10 cellular contexts compared by ENCODE assay signal in genomic region chr3:30751610-30752299, GRCh38.
DNase-seq lines count a peak whose midpoint lies in the region; ATAC-seq and TF ChIP-seq lines count a peak whose summit lies in the region.
"Had no signal": no experiment of that assay in that cellular context is flagged by ENCODE, and none has a peak within 500 bp of the region (broad histone marks: within the 10 kb centered on the region; RNA-seq: fewer than 3 reads in every experiment).

No MANE protein-coding gene starts in this region.

- peaks cover 3 to 9% of the 10 kb centered on the region in 2 donors for H3K27me3 Mint-ChIP-seq in CD8-positive, alpha-beta memory T cell
- no peaks in the 10 kb centered on the region for H3K27me3 Mint-ChIP-seq in activated T-cell treated with anti-CD3 and anti-CD28 coated beads, Interleukin-2, amount 50 U/mL, for 72 hours (ENCODE audit: low read depth)

- POLR2A ChIA-PET in CD8-positive, alpha-beta memory T cell (lab: Charles Lee): no interaction called here

- no peaks in the 10 kb centered on the region for H3K36me3 ChIP-seq in CD8-positive, alpha-beta memory T cell (ENCODE audit: insufficient read depth, low read length)
- H3K36me3 ChIP-seq in heart left ventricle: no peaks in the 10 kb centered on the region
- H3K36me3 ChIP-seq in suprapubic skin: no peaks in the 10 kb centered on the region
- no peaks in the 10 kb centered on the region for H3K36me3 ChIP-seq in Peyer's patch

- whole genome bisulfite sequencing in heart left ventricle, 4 donors: 57 to 60% (median 60%) methylated on average over 11 of the region's 11 CpGs
- 72% methylated on average over 11 of the region's 11 CpGs for WGBS in suprapubic skin

- H3K4me1 Mint-ChIP-seq in CD8-positive, alpha-beta memory T cell: peaks cover 0 to 5% (median 4%) of the 10 kb centered on the region in 3 donors
- peaks cover 48% of the 10 kb centered on the region for H3K4me1 Mint-ChIP-seq in activated T-cell treated with anti-CD3 and anti-CD28 coated beads, Interleukin-2, amount 50 U/mL, for 72 hours (ENCODE audit: low read depth)

- no peaks in the 10 kb centered on the region for H3K9me3 Mint-ChIP-seq in CD8-positive, alpha-beta memory T cell
- H3K9me3 Mint-ChIP-seq in activated T-cell treated with anti-CD3 and anti-CD28 coated beads, Interleukin-2, amount 50 U/mL, for 72 hours: no peaks in the 10 kb centered on the region

- DNase-seq in CD8-positive, alpha-beta memory T cell: peak in 4 of 5 donors; percentile 2 to 62 (median 38)
- DNase-seq in NCI-H526 treated with DMSO at 0.1 percent for 48 hours (lab: John Stamatoyannopoulos, UW) (peak; percentile 23), heart left ventricle (peak in 4 of 5 donors; percentile 18 to 57 (median 32)), suprapubic skin (ENCODE audit: low spot score in 2 of 2) (no peak), Peyer's patch (no peak)
- peak; percentile 62 to 70 for DNase-seq in activated T-cell treated with anti-CD3 and anti-CD28 coated beads, Interleukin-2, amount 50 U/mL, for 72 hours
- peak; percentile 51 for DNase-seq in stimulated activated CD4-positive, alpha-beta T cell treated with anti-CD3 and anti-CD28 coated beads, Interleukin-2, amount 100 ng/mL, for 4 hours (ENCODE audit: low read depth)

- ATAC-seq in GM21529 (IDR thresholded peaks at IDR 0.05; ENCODE audit: unreplicated experiment) (peak; percentile 78), heart left ventricle (peak in 3 of 4 donors; percentile 39 to 57 (median 53))
- peak; percentile 70 to 81 for ATAC-seq in activated T-cell treated with anti-CD3 and anti-CD28 coated beads, Interleukin-2, amount 50 U/mL, for 72 hours (replicated peaks in 1 of 2)

- no peaks in the 10 kb centered on the region for H3K36me3 Mint-ChIP-seq in CD8-positive, alpha-beta memory T cell
- no peaks in the 10 kb centered on the region for H3K36me3 Mint-ChIP-seq in activated T-cell treated with anti-CD3 and anti-CD28 coated beads, Interleukin-2, amount 50 U/mL, for 72 hours (ENCODE audit: insufficient read depth in 2 of 2)

- intact Hi-C loops in heart left ventricle (cut with DNase I): loop anchor here in 7 of 10 donors (2.0 to 5.0 kb wide), 3 partner anchors 554 to 709 kb away; no protein-coding TSS in a partner anchor

- no peaks in the 10 kb centered on the region for H3K4me1 ChIP-seq in CD8-positive, alpha-beta memory T cell (ENCODE audit: insufficient read depth, low read length)
- H3K4me1 ChIP-seq in heart left ventricle (peaks cover 0 to 26% (median 0%) of the 10 kb centered on the region in 12 donors), suprapubic skin (peaks cover 22% of the 10 kb centered on the region), Peyer's patch (no peaks in the 10 kb centered on the region)

- no peak for TF ChIP-seq POLR2A in heart left ventricle (IDR thresholded peaks at IDR 0.05)
- TF ChIP-seq POLR2A in suprapubic skin (IDR thresholded peaks at IDR 0.05): no peak
- no peak for TF ChIP-seq POLR2A in Peyer's patch (IDR thresholded peaks at IDR 0.05)

- H3K27me3 ChIP-seq in CD8-positive, alpha-beta memory T cell (ENCODE audit: insufficient read depth, low read length, poor library complexity, severe bottlenecking): no peaks in the 10 kb centered on the region
- no peaks in the 10 kb centered on the region for H3K27me3 ChIP-seq in heart left ventricle
- H3K27me3 ChIP-seq in suprapubic skin: no peaks in the 10 kb centered on the region
- no peaks in the 10 kb centered on the region for H3K27me3 ChIP-seq in Peyer's patch

- no peaks in the 10 kb centered on the region for H3K9me3 ChIP-seq in CD8-positive, alpha-beta memory T cell (ENCODE audit: low read length)
- H3K9me3 ChIP-seq in heart left ventricle (no peaks in the 10 kb centered on the region), suprapubic skin (no peaks in the 10 kb centered on the region), Peyer's patch (no peaks in the 10 kb centered on the region)

- no peak overlapping the region for H3K4me3 ChIP-seq in CD8-positive, alpha-beta memory T cell (ENCODE audit: low read length)
- no peak overlapping the region for H3K4me3 ChIP-seq in heart left ventricle
- H3K4me3 ChIP-seq in suprapubic skin: no peak overlapping the region
- H3K4me3 ChIP-seq in Peyer's patch: no peak overlapping the region
- H3K4me3 ChIP-seq: skin epidermis had no signal

- no peak for TF ChIP-seq EP300 in suprapubic skin (IDR thresholded peaks at IDR 0.05)

- no peak overlapping the region for H3K27ac Mint-ChIP-seq in CD8-positive, alpha-beta memory T cell
- no peak overlapping the region for H3K27ac Mint-ChIP-seq in activated T-cell treated with anti-CD3 and anti-CD28 coated beads, Interleukin-2, amount 50 U/mL, for 72 hours

- TF ChIP-seq CTCF in heart left ventricle (IDR thresholded peaks at IDR 0.05) (peak in 11 of 12 donors; percentile 24 to 63 (median 45)), suprapubic skin (IDR thresholded peaks at IDR 0.05) (no peak), Peyer's patch (IDR thresholded peaks at IDR 0.05) (peak in 2 of 6 experiments; percentile 20 to 38)

- H3K27ac ChIP-seq in CD8-positive, alpha-beta memory T cell (ENCODE audit: low read depth, low read length): no peak overlapping the region
- no peak overlapping the region for H3K27ac ChIP-seq in heart left ventricle
- H3K27ac ChIP-seq in suprapubic skin: no peak overlapping the region
- H3K27ac ChIP-seq in Peyer's patch: no peak overlapping the region
- H3K27ac ChIP-seq: KMS-11, skin epidermis had no signal

- CTCF ChIA-PET in CD8-positive, alpha-beta memory T cell (lab: Charles Lee): interaction anchor here (0.7 to 1.8 kb wide), 8 partner anchors 12 to 741 kb away, joined by 3 to 6 read pairs (median 4); no protein-coding TSS in a partner anchor

- H3K4me3 Mint-ChIP-seq in CD8-positive, alpha-beta memory T cell: no peak overlapping the region
- peak overlapping the region in 1 of 2 donors; percentile 64 for H3K4me3 Mint-ChIP-seq in activated T-cell treated with anti-CD3 and anti-CD28 coated beads, Interleukin-2, amount 50 U/mL, for 72 hours

Comparison
In these comparisons a context has a peak if more than half of its experiments do, and no peak if none do; other contexts are left out.
1. DNase-seq: peak in CD8-positive, alpha-beta memory T cell (4 of 5), NCI-H526 treated with DMSO at 0.1 percent for 48 hours (single experiment), activated T-cell treated with anti-CD3 and anti-CD28 coated beads, Interleukin-2, amount 50 U/mL, for 72 hours (2 of 2), heart left ventricle (4 of 5) and stimulated activated CD4-positive, alpha-beta T cell treated with anti-CD3 and anti-CD28 coated beads, Interleukin-2, amount 100 ng/mL, for 4 hours (single experiment); none in suprapubic skin (0 of 2) and Peyer's patch (0 of 3).
2. CTCF ChIP-seq: peak in heart left ventricle (11 of 12); none in suprapubic skin (0 of 2).
3. Peak in every context shown above with its lines, with median percentiles within 50 percentile points of each other: ATAC-seq.